1 cellular context compared by ENCODE assay signal in genomic region chr4:83361416-83362196, GRCh38.
TF ChIP-seq lines count a peak whose summit lies in the region.

No MANE protein-coding gene starts in this region.

TF ChIP-seq in HepG2, 621 proteins besides CTCF, POLR2A, EP300 and RAD21 (continued from another document and continues in another):
- TF ChIP-seq TEF (CRISPR knock-in tag; IDR thresholded peaks at IDR 0.05) (0 out of 2 replicates have a peak, but pooled peaks have one; percentile 12), PATZ1 (CRISPR knock-in tag; IDR thresholded peaks at IDR 0.05) (no peak), ZSCAN5A (CRISPR knock-in tag; IDR thresholded peaks at IDR 0.05; ENCODE audit: borderline replicate concordance) (no peak), ZNF549 (CRISPR knock-in tag; IDR thresholded peaks at IDR 0.05) (no peak), HES4 (CRISPR knock-in tag; IDR thresholded peaks at IDR 0.05; ENCODE audit: borderline replicate concordance) (no peak), ZNF891 (CRISPR knock-in tag; IDR thresholded peaks at IDR 0.05) (no peak), ZNF839 (CRISPR knock-in tag; IDR thresholded peaks at IDR 0.05; ENCODE audit: borderline replicate concordance) (no peak), ZUFSP (CRISPR knock-in tag; IDR thresholded peaks at IDR 0.05; ENCODE audit: borderline replicate concordance) (no peak), NCOR1 (IDR thresholded peaks at IDR 0.05; ENCODE audit: borderline replicate concordance, low read length) (peak; percentile 47; the same call in 1 of the 2 replicates), LCORL (IDR thresholded peaks at IDR 0.05) (no peak; the same call in 1 of the 2 replicates), LCORL (CRISPR knock-in tag; IDR thresholded peaks at IDR 0.05) (peak; percentile 68; the same call in 1 of the 2 replicates), CREBL2 (CRISPR knock-in tag; IDR thresholded peaks at IDR 0.05; ENCODE audit: borderline replicate concordance) (no peak), LBX2 (CRISPR knock-in tag; IDR thresholded peaks at IDR 0.05; ENCODE audit: borderline replicate concordance) (no peak), ZNF788 (CRISPR knock-in tag; IDR thresholded peaks at IDR 0.05; ENCODE audit: borderline replicate concordance) (peak; percentile 47; the same call in 1 of the 2 replicates), SOX5 (CRISPR knock-in tag; IDR thresholded peaks at IDR 0.05; ENCODE audit: borderline replicate concordance) (peak; percentile 99), FOXO4 (CRISPR knock-in tag; conservative IDR thresholded peaks at IDR 0.05) (no peak), ZNF274 (CRISPR knock-in tag; IDR thresholded peaks at IDR 0.05) (no peak), CAMTA2 (CRISPR knock-in tag; IDR thresholded peaks at IDR 0.05; ENCODE audit: borderline replicate concordance) (no peak), CHD4 (IDR thresholded peaks at IDR 0.05; ENCODE audit: borderline replicate concordance, low read length) (peak; percentile 64; the same call in 1 of the 2 replicates), FOXM1 (CRISPR knock-in tag; IDR thresholded peaks at IDR 0.05) (no peak), THAP8 (CRISPR knock-in tag; IDR thresholded peaks at IDR 0.05; ENCODE audit: borderline replicate concordance) (no peak), SIN3A (IDR thresholded peaks at IDR 0.05; ENCODE audit: borderline replicate concordance, low read depth, low read length) (no peak), GATAD2A (CRISPR knock-in tag; IDR thresholded peaks at IDR 0.05) (peak; percentile 72), ZNF614 (CRISPR knock-in tag; IDR thresholded peaks at IDR 0.05; ENCODE audit: borderline replicate concordance) (peak; percentile 95), ZSCAN29 (CRISPR knock-in tag; conservative IDR thresholded peaks at IDR 0.05) (no peak), KDM3A (CRISPR knock-in tag; IDR thresholded peaks at IDR 0.05; ENCODE audit: low read depth) (no peak), ZNF510 (CRISPR knock-in tag; IDR thresholded peaks at IDR 0.05; ENCODE audit: low read depth) (no peak), ZNF513 (CRISPR knock-in tag; conservative IDR thresholded peaks at IDR 0.05) (no peak), ZBTB10 (CRISPR knock-in tag; IDR thresholded peaks at IDR 0.05; ENCODE audit: borderline replicate concordance) (no peak), ATF7-NPFF (CRISPR knock-in tag; IDR thresholded peaks at IDR 0.05; ENCODE audit: low read depth) (no peak), ZNF800 (CRISPR knock-in tag; IDR thresholded peaks at IDR 0.05) (no peak), SALL1 (CRISPR knock-in tag; IDR thresholded peaks at IDR 0.05) (peak; percentile 85), SRF (IDR thresholded peaks at IDR 0.05; ENCODE audit: low read depth, low read length) (no peak), ZNF292 (CRISPR knock-in tag; IDR thresholded peaks at IDR 0.05; ENCODE audit: borderline replicate concordance, low read depth) (peak; percentile 38; the same call in 1 of the 2 replicates), ZMYM3 (CRISPR knock-in tag; IDR thresholded peaks at IDR 0.05) (peak; percentile 70), EHMT2 (IDR thresholded peaks at IDR 0.05; ENCODE audit: borderline replicate concordance, low read depth, low read length) (peak; percentile 30; the same call in 1 of the 2 replicates), ZNF772 (CRISPR knock-in tag; IDR thresholded peaks at IDR 0.05) (0 out of 2 replicates have a peak, but pooled peaks have one; percentile 15), ZNF652 (CRISPR knock-in tag; IDR thresholded peaks at IDR 0.05; ENCODE audit: borderline replicate concordance, low read depth) (no peak), ZNF180 (CRISPR knock-in tag; IDR thresholded peaks at IDR 0.05; ENCODE audit: borderline replicate concordance, low read depth) (no peak), PCBP1 (IDR thresholded peaks at IDR 0.05; ENCODE audit: borderline replicate concordance, low read depth, low read length) (no peak), ELK4 (CRISPR knock-in tag; IDR thresholded peaks at IDR 0.05; ENCODE audit: borderline replicate concordance) (no peak), HDAC1 (CRISPR knock-in tag; IDR thresholded peaks at IDR 0.05) (peak; percentile 61), CCAR2 (optimal IDR thresholded peaks at IDR 0.05; ENCODE audit: low read depth, low read length) (no peak), HOMEZ (CRISPR knock-in tag; IDR thresholded peaks at IDR 0.05; ENCODE audit: low read depth) (peak; percentile 69)
